Comparison of ENCODE assay signal across 17 cellular contexts in genomic region chr4:104749062-104749461, GRCh38.
DNase-seq lines count a peak whose midpoint lies in the region; ATAC-seq, FAIRE-seq and TF ChIP-seq lines count a peak whose summit lies in the region.
"Had no signal": no experiment of that assay in that cellular context is flagged by ENCODE, and none has a peak within 500 bp of the region (broad histone marks: within the 10 kb centered on the region; RNA-seq: fewer than 3 reads in every experiment).

No MANE protein-coding gene starts in this region.

- no TSS peak for BruUV-seq in GM12878 (replicated peaks; lab: Mats Ljungman, UMichigan)

- peak in 1 of 2 experiments; percentile 49; a peak in 1 of 4 replicates for TF ChIP-seq EP300 in GM12878 (IDR thresholded peaks at IDR 0.05; ENCODE audit: borderline replicate concordance in 1 of 2, control insufficient read depth in 1 of 2, low read depth in 2 of 2, low read length in 2 of 2)

- H4K20me1 ChIP-seq in GM12878 (ENCODE audit: control insufficient read depth, insufficient read depth): no peaks in the 10 kb centered on the region

- peak; percentile 27 for FAIRE-seq in GM12878 (lab: Jason Lieb, UNC)

- POLR2A ChIA-PET in GM12878 (lab: Charles Lee): no interaction called here

- no peak overlapping the region for H3K4me3 ChIP-seq in GM12878
- no peak overlapping the region for H3K4me3 ChIP-seq in thyroid gland (replicated peaks in 1 of 3)
- H3K4me3 ChIP-seq: gastroesophageal sphincter, right atrium auricular region had no signal

- CTCF ChIA-PET in GM12878 (lab: Yijun Ruan, JAX): interaction anchor here (0.6 to 1.5 kb wide), 3 partner anchors 22 to 113 kb away, joined by 3 to 5 read pairs (median 3); no protein-coding TSS in a partner anchor

- H3K27me3 ChIP-seq in GM12878 (replicated peaks in 1 of 2; ENCODE audit: control insufficient read depth in 2 of 2, insufficient read depth in 2 of 2, low read length in 1 of 2) (no peaks in the 10 kb centered on the region), thyroid gland (no peaks in the 10 kb centered on the region)
- H3K27me3 ChIP-seq: gastroesophageal sphincter, right atrium auricular region had no signal

- H3K4me1 ChIP-seq in GM12878 (ENCODE audit: control insufficient read depth, insufficient read depth, low read length) (peaks cover 4% of the 10 kb centered on the region; the same call in 1 of the 2 replicates), thyroid gland (no peaks in the 10 kb centered on the region)
- H3K4me1 ChIP-seq: gastroesophageal sphincter had no signal

- H2AFZ ChIP-seq in GM12878 (ENCODE audit: control insufficient read depth, low read depth, low read length): no peak overlapping the region

- intact Hi-C loops in GM12878 (cut with micrococcal nuclease; ENCODE audit: unreplicated experiment) (loop anchor here (10.0 kb wide), 1 partner anchor 216 kb away; no protein-coding TSS in a partner anchor), thyroid gland (cut with DNase I) (no loop called here)

- no peak overlapping the region for H3K4me2 ChIP-seq in GM12878 (ENCODE audit: control insufficient read depth, insufficient read depth)
- H3K4me2 ChIP-seq: SK-N-SH had no signal

- no peak overlapping the region for H3K9ac ChIP-seq in GM12878 (ENCODE audit: control insufficient read depth, insufficient read depth, low read length)
- H3K9ac ChIP-seq: SK-N-SH had no signal

- TF ChIP-seq RAD21 in GM12878 (IDR thresholded peaks at IDR 0.05; ENCODE audit: insufficient read depth, low read depth, low read length): no peak

- no peak for TF ChIP-seq CTCF in GM12878 (IDR thresholded peaks at IDR 0.05 in 2 of 3, conservative IDR thresholded peaks at IDR 0.05 in 1 of 3; ENCODE audit: control insufficient read depth in 2 of 3, extremely low read depth in 1 of 3, insufficient read depth in 1 of 3, low read depth in 3 of 3, low read length in 3 of 3)
- TF ChIP-seq CTCF in thyroid gland (IDR thresholded peaks at IDR 0.05): no peak

- H3K27ac ChIP-seq in GM12878 (ENCODE audit: control insufficient read depth, insufficient read depth) (no peak overlapping the region), thyroid gland (no peak overlapping the region)
- H3K27ac ChIP-seq: gastroesophageal sphincter, right atrium auricular region had no signal

- WGBS in GM12878 (ENCODE audit: insufficient coverage, insufficient replicate concordance, low lambda C conversion rate, missing lambda C conversion rate): 40% methylated on average over 3 of the region's 3 CpGs
- 80 to 81% methylated on average over 3 of the region's 3 CpGs for WGBS in thyroid gland, 2 donors

- TF ChIP-seq POLR2A in GM12878 (IDR thresholded peaks at IDR 0.05; ENCODE audit: low read depth, low read length): no peak
- TF ChIP-seq POLR2A in thyroid gland (IDR thresholded peaks at IDR 0.05): no peak

- SMC1A ChIA-PET in GM12878 (lab: Charles Lee; ENCODE audit: uncharacterized antibody, unreplicated experiment): interaction anchor here (0.9 to 1.4 kb wide), 6 partner anchors 9 to 258 kb away, joined by 3 to 8 read pairs (median 4); no protein-coding TSS in a partner anchor

- RAD21 ChIA-PET in GM12878 (lab: Charles Lee; ENCODE audit: unreplicated experiment): interaction anchor here (0.9 kb wide), 1 partner anchor 111 kb away, joined by 5 read pairs; no protein-coding TSS in a partner anchor

- H3K36me3 ChIP-seq in GM12878 (ENCODE audit: control insufficient read depth in 2 of 2, insufficient read depth in 2 of 2, low read length in 1 of 2) (no peaks in the 10 kb centered on the region), thyroid gland (no peaks in the 10 kb centered on the region)
- H3K36me3 ChIP-seq: gastroesophageal sphincter, right atrium auricular region had no signal

- in situ Hi-C loops in GM12878 (cut with MboI) (no loop called here), G401 (cut with HindIII; ENCODE audit: low sequenced_read_pairs) (no loop called here)

- ATAC-seq in GM18511 (IDR thresholded peaks at IDR 0.05; ENCODE audit: unreplicated experiment) (peak; percentile 33), GM21825 (IDR thresholded peaks at IDR 0.05; ENCODE audit: unreplicated experiment) (peak; percentile 38), GM12878 (peak; percentile 38; the same call in 2 of the 3 replicates)
- ATAC-seq: CD8-positive, alpha-beta T cell; gastroesophageal sphincter; left cardiac atrium; naive thymus-derived CD8-positive, alpha-beta T cell had no signal

- DNase-seq in M059J (ENCODE audit: low read depth) (peak; percentile 28), GM12878 (ENCODE audit: low read depth, low spot score) (peak; percentile 27), LoVo (ENCODE audit: low spot score) (no peak), G401 (ENCODE audit: low spot score) (no peak), thyroid gland (no peak)
- DNase-seq: activated CD4-positive, CD25-positive, alpha-beta regulatory T cell treated with anti-CD3 and anti-CD28 coated beads, Interleukin-2, amount 50 U/mL, for 72 hours; CD8-positive, alpha-beta T cell; HFFc6; left cardiac atrium; naive thymus-derived CD8-positive, alpha-beta T cell; NCI-H146; SK-N-SH; stimulated activated CD4-positive, alpha-beta T cell treated with anti-CD3 and anti-CD28 coated beads, Interleukin-4, amount 100 ng/mL, for 4 hours had no signal

- H3K9me3 ChIP-seq in GM12878 (replicated peaks; ENCODE audit: control insufficient read depth, insufficient read depth, low read length) (no peaks in the 10 kb centered on the region; the same call in 1 of the 3 replicates), thyroid gland (no peaks in the 10 kb centered on the region)
- H3K9me3 ChIP-seq: gastroesophageal sphincter, right atrium auricular region, SK-N-SH had no signal

- H3K79me2 ChIP-seq in GM12878 (ENCODE audit: control insufficient read depth, insufficient read depth, low read length): no peaks in the 10 kb centered on the region

TF ChIP-seq in GM12878, 131 proteins besides CTCF, POLR2A, EP300 and RAD21 (continues in another document):
- TF ChIP-seq EZH2 (IDR thresholded peaks at IDR 0.05; ENCODE audit: borderline replicate concordance, control insufficient read depth, low read depth, low read length): no peak
- TF ChIP-seq IKZF1 (conservative IDR thresholded peaks at IDR 0.05): 0 out of 2 replicates have a peak, but pooled peaks have one; percentile 29
- TF ChIP-seq TCF7 (IDR thresholded peaks at IDR 0.05; ENCODE audit: borderline replicate concordance): no peak
- no peak for TF ChIP-seq CHD2 (IDR thresholded peaks at IDR 0.05; ENCODE audit: borderline replicate concordance, low read depth, low read length)
- TF ChIP-seq SREBF2 (IDR thresholded peaks at IDR 0.05; ENCODE audit: low read length): no peak
- TF ChIP-seq ETV6 (conservative IDR thresholded peaks at IDR 0.05 in 1 of 2, IDR thresholded peaks at IDR 0.05 in 1 of 2; ENCODE audit: borderline replicate concordance in 1 of 2, low read depth in 1 of 2): peak in 1 of 2 experiments; percentile 13; a peak in 1 of 4 replicates
- no peak for TF ChIP-seq YY1 (IDR thresholded peaks at IDR 0.05; ENCODE audit: low read depth, low read length)
- TF ChIP-seq JUNB (IDR thresholded peaks at IDR 0.05): peak; percentile 73
- TF ChIP-seq NFIC (IDR thresholded peaks at IDR 0.05; ENCODE audit: low read depth, low read length): peak; percentile 39; the same call in 1 of the 2 replicates
- no peak for TF ChIP-seq E2F8 (IDR thresholded peaks at IDR 0.05; ENCODE audit: low read depth, partially characterized antibody)
- TF ChIP-seq IKZF2 (IDR thresholded peaks at IDR 0.05): peak; percentile 13 to 18; a peak in 2 of 4 replicates
- TF ChIP-seq IRF5 (IDR thresholded peaks at IDR 0.05; ENCODE audit: borderline replicate concordance): no peak
- TF ChIP-seq PBX3 (IDR thresholded peaks at IDR 0.05; ENCODE audit: insufficient replicate concordance, low read depth, low read length): no peak
- TF ChIP-seq BACH1 (IDR thresholded peaks at IDR 0.05; ENCODE audit: borderline replicate concordance): no peak
- TF ChIP-seq HCFC1 (IDR thresholded peaks at IDR 0.05; ENCODE audit: low read length): no peak

Comparison
In these comparisons a context has a peak if more than half of its experiments do, and no peak if none do; other contexts are left out.
1. DNase-seq: peak in M059J (single experiment) and GM12878 (single experiment); none in LoVo (single experiment), G401 (single experiment) and thyroid gland (0 of 2).
2. Peak in every context shown above with its lines, with median percentiles within 50 percentile points of each other: ATAC-seq.